ENCODE assay signal across 8 cellular contexts in genomic region chr17:1491406-1492248, GRCh38. TPM values are rescaled to one million over a fixed set of nuclear protein-coding genes. Genes with fewer than 3 reads are reported as not detected.
A peak's percentile ranks its signal among the peaks of the same experiment; 100 is the strongest.
DNase-seq lines count a peak whose midpoint lies in the region; ATAC-seq and TF ChIP-seq lines count a peak whose summit lies in the region.

No MANE protein-coding gene starts in this region.

- POLR2A ChIA-PET in AG04449 (lab: Yijun Ruan, JAX): interaction anchor here (1.7 kb wide), 1 partner anchor 24 kb away, joined by 11 read pairs; the partner anchor contains the start of gene INPP5K

- H3K9me3 Mint-ChIP-seq in type B pancreatic cell: no peaks in the 10 kb centered on the region

- no peaks in the 10 kb centered on the region for H3K27me3 ChIP-seq in WERI-Rb-1 (ENCODE audit: insufficient read depth, low read depth, severe bottlenecking)

- CTCF ChIA-PET in AG04449 (lab: Yijun Ruan, JAX): interaction anchor here (1.2 to 3.0 kb wide), 3 partner anchors 20 to 24 kb away, joined by 4 to 9 read pairs (median 9); partner anchors contain the start of gene INPP5K

- DNase-seq in AG04449 (ENCODE audit: low read depth, low spot score) (no peak), GM13977 (ENCODE audit: low spot score) (peak; percentile 96), WERI-Rb-1 (peak; percentile 42), epidermal melanocyte (ENCODE audit: insufficient read length, low spot score) (peak; percentile 86), midbrain (lab: John Stamatoyannopoulos, UW) (peak; percentile 20), type B pancreatic cell (ENCODE audit: extremely low spot score, unreplicated experiment) (no peak)

- H3K27ac Mint-ChIP-seq in type B pancreatic cell: peak overlapping the region; percentile 87

- no peaks in the 10 kb centered on the region for H3K36me3 ChIP-seq in WERI-Rb-1

- H3K4me3 ChIP-seq in AG04449 (ENCODE audit: low read depth, low read length): peak overlapping the region; percentile 86
- peak overlapping the region; percentile 81 for H3K4me3 ChIP-seq in WERI-Rb-1 (ENCODE audit: low read depth, low read length)

- peaks cover 1% of the 10 kb centered on the region for H3K9me3 ChIP-seq in WERI-Rb-1 (ENCODE audit: severe bottlenecking)

- peaks cover 17% of the 10 kb centered on the region for H3K4me1 Mint-ChIP-seq in type B pancreatic cell (ENCODE audit: unreplicated experiment)

- peak overlapping the region; percentile 74 for H3K27ac ChIP-seq in WERI-Rb-1

- no peaks in the 10 kb centered on the region for H3K27me3 Mint-ChIP-seq in type B pancreatic cell

- ATAC-seq in HG03565 (IDR thresholded peaks at IDR 0.05; ENCODE audit: unreplicated experiment): peak; percentile 23
- ATAC-seq in GM19395 (IDR thresholded peaks at IDR 0.05; ENCODE audit: unreplicated experiment): no peak

- in situ Hi-C loops in GM13977 (cut with MboI; ENCODE audit: low pct_unique_long_range_greater_than_20kb, low sequenced_read_pairs, unreplicated experiment): no loop called here

- TF ChIP-seq CTCF in AG04449 (IDR thresholded peaks at IDR 0.05; ENCODE audit: insufficient read depth, low read length, missing control alignments): no peak
- no peak for TF ChIP-seq CTCF in GM13977 (IDR thresholded peaks at IDR 0.05; ENCODE audit: extremely low read depth, insufficient read depth, missing control alignments)
- TF ChIP-seq CTCF in WERI-Rb-1 (IDR thresholded peaks at IDR 0.05; ENCODE audit: low read depth, low read length): no peak
- TF ChIP-seq CTCF in type B pancreatic cell (conservative IDR thresholded peaks at IDR 0.05): no peak

- peak overlapping the region; percentile 88 for H3K4me3 Mint-ChIP-seq in type B pancreatic cell

- H3K36me3 Mint-ChIP-seq in type B pancreatic cell: no peaks in the 10 kb centered on the region

RNA-seq across cellular contexts. Expression of gene MYO1C, which starts 0.9 kb away (rescaled TPM):
- total RNA-seq in type B pancreatic cell (ENCODE audit: low replicate concordance): 73.6 and 132 TPM in 2 replicates

RNA-seq across cellular contexts. Expression of gene INPP5K, which starts 24.8 kb away (rescaled TPM):
- total RNA-seq in type B pancreatic cell (ENCODE audit: low replicate concordance): 21.2 and 29.7 TPM in 2 replicates

RNA-seq across cellular contexts. Expression of gene CRK, which starts 35.6 kb away (rescaled TPM):
- total RNA-seq in type B pancreatic cell (ENCODE audit: low replicate concordance): 49.5 and 53.6 TPM in 2 replicates

Comparison
In these comparisons a context has a peak if more than half of its experiments do, and no peak if none do; other contexts are left out.
1. DNase-seq: peak in GM13977 (single experiment), WERI-Rb-1 (single experiment), epidermal melanocyte (single experiment) and midbrain (single experiment); none in AG04449 (single experiment) and type B pancreatic cell (single experiment).